In genomic region chr16:11201498-11202259, GRCh38 we compare ENCODE assay signal across 8 cellular contexts. TPM values are rescaled to one million over a fixed set of nuclear protein-coding genes. Genes with fewer than 3 reads are reported as not detected.
DNase-seq lines count a peak whose midpoint lies in the region; ATAC-seq and TF ChIP-seq lines count a peak whose summit lies in the region.

No MANE protein-coding gene starts in this region.

- peak overlapping the region; percentile 26; the same call in 1 of the 3 replicates for H2BK15ac ChIP-seq in IMR-90 (ENCODE audit: low read depth, low read length)

- peak overlapping the region; percentile 29 for H2BK5ac ChIP-seq in IMR-90 (ENCODE audit: low read depth, low read length, poor library complexity, severe bottlenecking)

- no peak for TF ChIP-seq POLR2A in IMR-90 (IDR thresholded peaks at IDR 0.05; ENCODE audit: low read depth, low read length)
- TF ChIP-seq POLR2A in uterus (IDR thresholded peaks at IDR 0.05) = no peak
- TF ChIP-seq POLR2A in upper lobe of left lung (IDR thresholded peaks at IDR 0.05) = no peak

- no peak overlapping the region for H3K56ac ChIP-seq in IMR-90 (ENCODE audit: extremely low read depth, insufficient read depth, low read length)

- H2AFZ ChIP-seq in IMR-90 (replicated peaks; ENCODE audit: low read length, poor library complexity) = peak overlapping the region; percentile 88

- WGBS in IMR-90 (ENCODE audit: extremely low coverage in 2 of 2, insufficient read length in 1 of 2), 2 experiments = 0% methylated on average over 9 of the region's 15 CpGs; no CpG with 5 or more reads in 1 of the 2 experiments
- WGBS in lung, 2 donors = 40 to 55% methylated on average over 15 of the region's 15 CpGs
- 54 to 71% methylated on average over 14 to 15 of the region's 15 CpGs for WGBS in upper lobe of left lung, 2 donors

- POLR2A ChIA-PET in IMR-90 (lab: Charles Lee; ENCODE audit: unreplicated experiment) = interaction anchor here (0.6 kb wide), 1 partner anchor 87 kb away, joined by 3 read pairs; no protein-coding TSS in a partner anchor

- H3K36me3 Mint-ChIP-seq in activated naive CD8-positive, alpha-beta T cell treated with anti-CD3 and anti-CD28 coated beads, Interleukin-2, amount 50 U/mL, for 24 hours (ENCODE audit: low read depth) = no peaks in the 10 kb centered on the region

- 0 out of 2 replicates have a peak overlapping the region, but pooled peaks have one; percentile 6 for H4K91ac ChIP-seq in IMR-90 (ENCODE audit: insufficient read depth, low read depth, low read length)

- no peak overlapping the region for H4K5ac ChIP-seq in IMR-90 (ENCODE audit: low read depth, low read length)

- no peak for TF ChIP-seq EP300 in upper lobe of left lung (IDR thresholded peaks at IDR 0.05)

- H2AK9ac ChIP-seq in IMR-90 (replicated peaks; ENCODE audit: low read depth, low read length, poor library complexity) = peak overlapping the region; percentile 93

- H3K18ac ChIP-seq in IMR-90 (ENCODE audit: low read depth, low read length) = no peak overlapping the region

- in situ Hi-C loops in Caki2 (cut with HindIII; ENCODE audit: low pct_unique_long_range_greater_than_20kb, low sequenced_read_pairs) = no loop called here
- in situ Hi-C loops in IMR-90 (cut with MboI; ENCODE audit: low sequenced_read_pairs) = no loop called here

- H3K4me1 Mint-ChIP-seq in activated naive CD8-positive, alpha-beta T cell treated with anti-CD3 and anti-CD28 coated beads, Interleukin-2, amount 50 U/mL, for 24 hours = peaks cover 55% of the 10 kb centered on the region

- dilution Hi-C loops in IMR-90 (cut with HindIII; ENCODE audit: low sequenced_read_pairs, unreplicated experiment) = no loop called here

- no peaks in the 10 kb centered on the region for H3K9me3 Mint-ChIP-seq in activated naive CD8-positive, alpha-beta T cell treated with anti-CD3 and anti-CD28 coated beads, Interleukin-2, amount 50 U/mL, for 24 hours

- peak overlapping the region; percentile 15 to 78; a peak in 3 of 4 replicates for H4K8ac ChIP-seq in IMR-90 (ENCODE audit: low read depth in 2 of 2, low read length in 2 of 2)

- H3K27ac Mint-ChIP-seq in activated naive CD8-positive, alpha-beta T cell treated with anti-CD3 and anti-CD28 coated beads, Interleukin-2, amount 50 U/mL, for 24 hours = peak overlapping the region; percentile 56

- CTCF ChIA-PET in IMR-90 (lab: Yijun Ruan, JAX) = no interaction called here

- H3K4me3 Mint-ChIP-seq in activated naive CD8-positive, alpha-beta T cell treated with anti-CD3 and anti-CD28 coated beads, Interleukin-2, amount 50 U/mL, for 24 hours = no peak overlapping the region

- DNase-seq in Caki2 (ENCODE audit: low read depth) (peak; percentile 84), IMR-90 (peak; percentile 93), lung (ENCODE audit: low spot score) (no peak), uterus (no peak), upper lobe of left lung (no peak), NCI-H1092 treated with DMSO at 0.1 percent for 48 hours (lab: John Stamatoyannopoulos, UW) (no peak)
- no peak for DNase-seq in activated naive CD8-positive, alpha-beta T cell treated with anti-CD3 and anti-CD28 coated beads, Interleukin-2, amount 50 U/mL, for 24 hours

- intact Hi-C loops in IMR-90 (cut with micrococcal nuclease) (loop anchor here (5.0 kb wide), 1 partner anchor 94 kb away; no protein-coding TSS in a partner anchor), uterus (cut with DNase I; ENCODE audit: low total_unique reads) (no loop called here)

- H3K27ac ChIP-seq in IMR-90 (ENCODE audit: insufficient read depth, low read length) (no peak overlapping the region; the same call in 1 of the 2 replicates), lung (ENCODE audit: low read depth in 1 of 2, low read length in 1 of 2) (no peak overlapping the region), uterus (no peak overlapping the region), upper lobe of left lung (no peak overlapping the region)

- H2BK120ac ChIP-seq in IMR-90 (ENCODE audit: low read depth, low read length) = peak overlapping the region; percentile 80

- H2BK20ac ChIP-seq in IMR-90 (ENCODE audit: low read depth, low read length) = peak overlapping the region; percentile 70; the same call in 1 of the 2 replicates

- H2AK5ac ChIP-seq in IMR-90 (ENCODE audit: low read depth, low read length) = peak overlapping the region; percentile 74

- H3K4me3 ChIP-seq in IMR-90 (ENCODE audit: insufficient read depth, low read depth, low read length) = no peak overlapping the region
- no peak overlapping the region for H3K4me3 ChIP-seq in lung
- H3K4me3 ChIP-seq in uterus = no peak overlapping the region
- no peak overlapping the region for H3K4me3 ChIP-seq in upper lobe of left lung

- peak overlapping the region; percentile 11; the same call in 1 of the 2 replicates for H3K4me2 ChIP-seq in IMR-90 (ENCODE audit: low read depth, low read length)

- H3K27me3 Mint-ChIP-seq in activated naive CD8-positive, alpha-beta T cell treated with anti-CD3 and anti-CD28 coated beads, Interleukin-2, amount 50 U/mL, for 24 hours = no peaks in the 10 kb centered on the region

- H3K4me1 ChIP-seq in IMR-90 (ENCODE audit: control insufficient read depth, insufficient read depth, low read length) = peaks cover 20% of the 10 kb centered on the region
- H3K4me1 ChIP-seq in lung (ENCODE audit: control insufficient read depth in 2 of 2, insufficient read depth in 2 of 2, low read length in 2 of 2) = peaks cover 0 to 12% of the 10 kb centered on the region in 2 donors
- H3K4me1 ChIP-seq in uterus = no peaks in the 10 kb centered on the region
- peaks cover 17 to 33% (median 19%) of the 10 kb centered on the region in 4 donors for H3K4me1 ChIP-seq in upper lobe of left lung

- H3K9me3 ChIP-seq in IMR-90 (ENCODE audit: control insufficient read depth, insufficient read depth, low read length) (no peaks in the 10 kb centered on the region), lung (ENCODE audit: control insufficient read depth in 2 of 2, insufficient read depth in 1 of 2, low read length in 1 of 2) (no peaks in the 10 kb centered on the region), uterus (no peaks in the 10 kb centered on the region), upper lobe of left lung (no peaks in the 10 kb centered on the region)

- H4K20me1 ChIP-seq in IMR-90 (ENCODE audit: insufficient read depth, low read length) = no peaks in the 10 kb centered on the region

- TF ChIP-seq CTCF in IMR-90 (conservative IDR thresholded peaks at IDR 0.05; ENCODE audit: low read depth, low read length) (no peak), lung (IDR thresholded peaks at IDR 0.05; ENCODE audit: control extremely low read depth, extremely low read depth) (no peak), uterus (IDR thresholded peaks at IDR 0.05) (no peak), upper lobe of left lung (IDR thresholded peaks at IDR 0.05) (no peak)

- no peaks in the 10 kb centered on the region; the same call in 1 of the 2 replicates for H3K27me3 ChIP-seq in IMR-90 (ENCODE audit: control insufficient read depth, insufficient read depth, low read length)
- no peaks in the 10 kb centered on the region for H3K27me3 ChIP-seq in lung (ENCODE audit: control insufficient read depth, insufficient read depth)
- no peaks in the 10 kb centered on the region for H3K27me3 ChIP-seq in uterus
- no peaks in the 10 kb centered on the region for H3K27me3 ChIP-seq in upper lobe of left lung

- no peaks in the 10 kb centered on the region for H3K36me3 ChIP-seq in IMR-90 (ENCODE audit: control insufficient read depth, insufficient read depth, low read length)
- H3K36me3 ChIP-seq in lung (ENCODE audit: control insufficient read depth in 2 of 2, insufficient read depth in 2 of 2, low read length in 2 of 2) = no peaks in the 10 kb centered on the region
- no peaks in the 10 kb centered on the region for H3K36me3 ChIP-seq in uterus
- H3K36me3 ChIP-seq in upper lobe of left lung = no peaks in the 10 kb centered on the region

- peak overlapping the region; percentile 66; the same call in 1 of the 2 replicates for H3K14ac ChIP-seq in IMR-90 (replicated peaks; ENCODE audit: low read depth, low read length)

- peak; percentile 77 for ATAC-seq in IMR-90 (ENCODE audit: low read depth)
- no peak for ATAC-seq in activated naive CD8-positive, alpha-beta T cell treated with anti-CD3 and anti-CD28 coated beads, Interleukin-2, amount 50 U/mL, for 24 hours
- peak; percentile 37 for ATAC-seq in lung (ENCODE audit: insufficient read depth, low FRiP score)
- ATAC-seq in upper lobe of left lung (ENCODE audit: low FRiP score in 2 of 2) = no peak
- no peak for ATAC-seq in GM21423 (IDR thresholded peaks at IDR 0.05; ENCODE audit: unreplicated experiment)

- no peaks in the 10 kb centered on the region for H3K79me1 ChIP-seq in IMR-90 (ENCODE audit: low read depth in 1 of 2, low read length in 2 of 2)

- no TSS peak for BruUV-seq in IMR-90 (replicated peaks; lab: Mats Ljungman, UMichigan)

- H3K4ac ChIP-seq in IMR-90 (ENCODE audit: low read depth, low read length) = peak overlapping the region; percentile 64

- no peaks in the 10 kb centered on the region for H3K9me1 ChIP-seq in IMR-90 (ENCODE audit: insufficient read depth, low read length)

- peak; percentile 33 for TF ChIP-seq RAD21 in IMR-90 (IDR thresholded peaks at IDR 0.05; ENCODE audit: low read length)

- H3K23ac ChIP-seq in IMR-90 (ENCODE audit: low read depth, low read length) = peak overlapping the region; percentile 32; the same call in 1 of the 2 replicates

- no peak overlapping the region for H3K9ac ChIP-seq in IMR-90 (ENCODE audit: low read depth, low read length)

TF ChIP-seq in IMR-90, 13 proteins besides CTCF, POLR2A, EP300 and RAD21 (continues in another document):
- TF ChIP-seq ELK1 (IDR thresholded peaks at IDR 0.05; ENCODE audit: borderline replicate concordance, low read depth, low read length) (no peak), MAFK (IDR thresholded peaks at IDR 0.05; ENCODE audit: low read depth, low read length) (peak; percentile 44; the same call in 1 of the 2 replicates), RFX5 (IDR thresholded peaks at IDR 0.05; ENCODE audit: low read depth, low read length) (no peak), CHD1 (IDR thresholded peaks at IDR 0.05; ENCODE audit: low read depth, low read length) (no peak)

RNA-seq across cellular contexts. Expression of gene SOCS1, which starts 54.3 kb away (rescaled TPM):
- 2.8 and 12.7 TPM in 2 replicates for total RNA-seq in Caki2 (2014; rRNA removed; shearing (Covaris generic); ENCODE audit: low replicate concordance)
- total RNA-seq in IMR-90 (2012; rRNA removed) (2.0 and 2.2 TPM in 2 replicates), lung (10 to 100 TPM; 16.7 to 30.5 TPM), uterus (10 to 100 TPM in 1 of 4 donors, 1 to 10 TPM in 2, not detected in 1; 6.4 to 45.3 (median 7.6) TPM), upper lobe of left lung (10 to 100 TPM in 5 of 6 donors, 1 to 10 TPM in 1; 9.4 to 36.6 (median 18.5) TPM)
- polyA plus RNA-seq in IMR-90 (2012; rRNA removed) (19.9 and 22.0 TPM in 2 replicates), lung (10 to 100 TPM; 13.8 to 39.7 TPM)
- 42.9 and 94.9 TPM in 2 replicates for polyA plus RNA-seq in IMR-90 (2012; cell fraction: cytosol; rRNA removed)
- polyA plus RNA-seq in IMR-90 (2012; cell fraction: nucleus; rRNA removed; ENCODE audit: low replicate concordance) = 109 and 179 TPM in 2 replicates

Comparison
In these comparisons a context has a peak if more than half of its experiments do, and no peak if none do; other contexts are left out.
1. DNase-seq: peak in Caki2 (single experiment) and IMR-90 (single experiment); none in activated naive CD8-positive, alpha-beta T cell treated with anti-CD3 and anti-CD28 coated beads, Interleukin-2, amount 50 U/mL, for 24 hours (single experiment), lung (single experiment), uterus (0 of 2), upper lobe of left lung (0 of 2) and NCI-H1092 treated with DMSO at 0.1 percent for 48 hours (single experiment).
2. ATAC-seq: peak in IMR-90 (single experiment) and lung (single experiment); none in activated naive CD8-positive, alpha-beta T cell treated with anti-CD3 and anti-CD28 coated beads, Interleukin-2, amount 50 U/mL, for 24 hours (single experiment), upper lobe of left lung (0 of 2) and GM21423 (single experiment).